Comparison of ENCODE assay signal across 20 cellular contexts in the genomic region with DNA sequence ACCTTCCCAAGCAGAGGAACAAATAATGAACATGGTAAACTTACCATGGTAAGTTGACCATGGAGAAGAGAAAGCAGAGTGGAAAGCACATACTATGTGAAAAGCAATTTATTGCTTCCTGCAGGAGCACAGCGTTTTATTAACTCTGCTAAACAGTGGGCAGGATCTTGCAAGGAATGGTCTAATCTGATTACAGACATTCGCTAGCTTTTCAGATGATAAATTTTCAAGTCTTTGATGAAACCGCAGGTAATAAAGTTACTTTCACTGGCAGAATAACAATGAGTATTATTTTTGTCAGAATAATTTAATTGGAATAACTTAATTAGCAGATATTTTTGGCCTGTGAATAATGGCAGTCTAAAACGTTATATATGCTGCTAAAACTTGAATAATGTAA.
"Had no signal": no experiment of that assay in that cellular context is flagged by ENCODE, and none has a peak within 500 bp of the region (broad histone marks: within the 10 kb centered on the region; RNA-seq: fewer than 3 reads in every experiment).

No MANE protein-coding gene starts in this region.

- H3K27ac ChIP-seq: SJSA1 had no signal

- H3K9me3 ChIP-seq: MG63, SJSA1 had no signal

- DNase-seq: KBM-7, NCI-H1092, NCI-H1105 treated with DMSO at 0.1 percent for 48 hours, NCI-H1417 treated with DMSO at 0.1 percent for 48 hours, NCI-H146, NCI-H1694 treated with DMSO at 0.1 percent for 48 hours, NCI-H1930, NCI-H2081, NCI-H2107, NCI-H446, NCI-H510A, NCI-H524 treated with DMSO at 0.1 percent for 48 hours, NCI-H69, NCI-H774, OCI-M1, RPMI8226, SIG-M5, T-helper 2 cell had no signal

- H3K36me3 ChIP-seq: MG63, SJSA1 had no signal

- H3K4me3 ChIP-seq: MG63, SJSA1 had no signal

- H3K4me1 ChIP-seq: SJSA1 had no signal

- H3K27me3 ChIP-seq: MG63, SJSA1 had no signal
